14 cellular contexts compared by ENCODE assay signal in genomic region chr7:27107901-27108381, GRCh38. TPM values are rescaled to one million over a fixed set of nuclear protein-coding genes. Genes with fewer than 3 reads are reported as not detected.
DNase-seq lines count a peak whose midpoint lies in the region; ATAC-seq and TF ChIP-seq lines count a peak whose summit lies in the region.
"Had no signal": no experiment of that assay in that cellular context is flagged by ENCODE, and none has a peak within 500 bp of the region (broad histone marks: within the 10 kb centered on the region; RNA-seq: fewer than 3 reads in every experiment).

No MANE protein-coding gene starts in this region.

- peak overlapping the region; percentile 2 to 84 for H2BK12ac ChIP-seq in mesenchymal stem cell (ENCODE audit: low read length in 2 of 2)

- H4K91ac ChIP-seq in mesenchymal stem cell (ENCODE audit: low read length), result peak overlapping the region; percentile 85

- no peaks in the 10 kb centered on the region for H3K9me3 ChIP-seq in adipocyte (ENCODE audit: control insufficient read depth, low read length)
- H3K9me3 ChIP-seq in mesenchymal stem cell (ENCODE audit: control insufficient read depth, low read length), result no peaks in the 10 kb centered on the region
- no peaks in the 10 kb centered on the region for H3K9me3 ChIP-seq in subcutaneous abdominal adipose tissue (ENCODE audit: control insufficient read depth in 5 of 5, low read length in 5 of 5)

- peak overlapping the region; percentile 88 for H2AK5ac ChIP-seq in mesenchymal stem cell (ENCODE audit: low read length, severe bottlenecking)

- DNase-seq in adipocyte (ENCODE audit: low read depth), result no peak
- no peak for DNase-seq in epithelial cell of proximal tubule (ENCODE audit: low read depth)
- no peak for DNase-seq in mesenchymal stem cell
- DNase-seq in foreskin melanocyte, result no peak
- no peak for DNase-seq in NK-92 treated with Interleukin-12 subunit alpha and Interleukin-12 subunit beta, amount 100 ng/mL, for 24 hours (lab: John Stamatoyannopoulos, UW)
- DNase-seq: activated CD4-positive, alpha-beta T cell treated with anti-CD3 and anti-CD28 coated beads, Interleukin-2, amount 50 U/mL, for 1 hour; activated gamma-delta T cell; KG1; NCI-H2081 treated with DMSO at 0.1 percent for 48 hours; occipital lobe had no signal

- H3K36me3 ChIP-seq in adipocyte (ENCODE audit: control insufficient read depth, insufficient read depth, low read length, severe bottlenecking) (no peaks in the 10 kb centered on the region), mesenchymal stem cell (ENCODE audit: control insufficient read depth in 1 of 2, insufficient read depth in 2 of 2, low read depth in 1 of 2, low read length in 2 of 2) (peaks cover 6 to 26% of the 10 kb centered on the region in 2 experiments), subcutaneous abdominal adipose tissue (ENCODE audit: control insufficient read depth in 5 of 5, insufficient read depth in 5 of 5, low read length in 5 of 5) (peaks cover 0 to 6% (median 3%) of the 10 kb centered on the region in 5 donors)

- H4K8ac ChIP-seq in mesenchymal stem cell (ENCODE audit: low read length), result peak overlapping the region; percentile 93

- peak overlapping the region; percentile 6 to 15 for H3K18ac ChIP-seq in mesenchymal stem cell (ENCODE audit: low read depth in 1 of 2, low read length in 2 of 2)

- peak overlapping the region; percentile 80 for H3K9ac ChIP-seq in adipocyte (ENCODE audit: low read length)
- H3K9ac ChIP-seq in mesenchymal stem cell (ENCODE audit: low read length), result peak overlapping the region; percentile 96
- peak overlapping the region in 1 of 5 donors; percentile 59 for H3K9ac ChIP-seq in subcutaneous abdominal adipose tissue (ENCODE audit: low read length in 5 of 5)

- peak overlapping the region; percentile 85 for H2BK15ac ChIP-seq in mesenchymal stem cell (ENCODE audit: low read depth, poor library complexity, severe bottlenecking)

- peak overlapping the region in 1 of 2 experiments; percentile 81 for H3K23ac ChIP-seq in mesenchymal stem cell (ENCODE audit: low read length in 2 of 2)

- no peak overlapping the region for H2AFZ ChIP-seq in mesenchymal stem cell (ENCODE audit: low read depth, low read length)

- peak overlapping the region; percentile 96 for H2BK5ac ChIP-seq in mesenchymal stem cell (ENCODE audit: low read depth, low read length, poor library complexity, severe bottlenecking)

- H3K27ac ChIP-seq in mesenchymal stem cell (ENCODE audit: low read length, poor library complexity, severe bottlenecking) (peak overlapping the region; percentile 92), subcutaneous abdominal adipose tissue (ENCODE audit: low read depth, low read length) (peak overlapping the region; percentile 92)
- H3K27ac ChIP-seq: C4-2B had no signal

- no peak overlapping the region for H2BK120ac ChIP-seq in mesenchymal stem cell (ENCODE audit: low read depth, low read length)

- WGBS in mesenchymal stem cell, result 17% methylated on average over 30 of the region's 30 CpGs

- no peak overlapping the region for H3K14ac ChIP-seq in mesenchymal stem cell (ENCODE audit: low read length in 2 of 2)

- H3K4me3 ChIP-seq in adipocyte (ENCODE audit: low read length), result peak overlapping the region; percentile 37
- H3K4me3 ChIP-seq in epithelial cell of proximal tubule (ENCODE audit: low read depth, low read length), result peak overlapping the region; percentile 35
- H3K4me3 ChIP-seq in mesenchymal stem cell (ENCODE audit: insufficient read depth in 1 of 2, low read depth in 1 of 2, low read length in 2 of 2), result peak overlapping the region; percentile 26 to 43
- H3K4me3 ChIP-seq in subcutaneous abdominal adipose tissue (ENCODE audit: low read depth in 1 of 5, low read length in 5 of 5), result peak overlapping the region in 3 of 5 donors; percentile 47 to 55 (median 50)

- H3K4ac ChIP-seq in mesenchymal stem cell (ENCODE audit: low read depth in 1 of 2, low read length in 2 of 2), result peak overlapping the region; percentile 63 to 89

- no peak for TF ChIP-seq CTCF in epithelial cell of proximal tubule (conservative IDR thresholded peaks at IDR 0.05; ENCODE audit: low read depth, low read length)

- peak overlapping the region; percentile 82 for H3K4me2 ChIP-seq in mesenchymal stem cell (ENCODE audit: low read length, poor library complexity, severe bottlenecking)

- ATAC-seq in GM18502 (IDR thresholded peaks at IDR 0.05; ENCODE audit: poor library complexity, unreplicated experiment) (no peak), HG02759 (IDR thresholded peaks at IDR 0.05; ENCODE audit: unreplicated experiment) (no peak)

- H3K27me3 ChIP-seq in adipocyte (replicated peaks; ENCODE audit: control insufficient read depth, insufficient read depth, low read length) (no peaks in the 10 kb centered on the region), mesenchymal stem cell (ENCODE audit: control insufficient read depth in 1 of 2, insufficient read depth in 1 of 2, low read length in 2 of 2) (no peaks in the 10 kb centered on the region), subcutaneous abdominal adipose tissue (ENCODE audit: control insufficient read depth in 5 of 5, insufficient read depth in 4 of 5, low read length in 5 of 5) (no peaks in the 10 kb centered on the region)

- H3K4me1 ChIP-seq in adipocyte (ENCODE audit: control insufficient read depth, insufficient read depth, low read length) (peaks cover 65% of the 10 kb centered on the region), mesenchymal stem cell (ENCODE audit: control insufficient read depth, insufficient read depth, low read depth, low read length) (peaks cover 30% of the 10 kb centered on the region), subcutaneous abdominal adipose tissue (ENCODE audit: control insufficient read depth in 5 of 5, insufficient read depth in 5 of 5, low read length in 5 of 5) (peaks cover 12 to 89% (median 82%) of the 10 kb centered on the region in 5 donors)

- H3K79me1 ChIP-seq in mesenchymal stem cell (replicated peaks; ENCODE audit: low read length, poor library complexity, severe bottlenecking), result no peaks in the 10 kb centered on the region

RNA-seq across cellular contexts. Expression of gene HOXA2, which starts 5.5 kb away (rescaled TPM):
- total RNA-seq in epithelial cell of proximal tubule, result 0.69 and 2.0 TPM in 2 replicates
- polyA plus RNA-seq in mesenchymal stem cell (2013, experiment 1 of 2), result 0.51 TPM
- 0.58 TPM for polyA plus RNA-seq in mesenchymal stem cell (2013, experiment 2 of 2)
- total RNA-seq: occipital lobe had no signal

RNA-seq across cellular contexts. Expression of gene HOXA1, which starts 12.1 kb away (rescaled TPM):
- 5.7 and 7.1 TPM in 2 replicates for total RNA-seq in epithelial cell of proximal tubule
- polyA plus RNA-seq in mesenchymal stem cell (2013, experiment 1 of 2), result 1.6 TPM
- polyA plus RNA-seq in mesenchymal stem cell (2013, experiment 2 of 2), result 1.5 TPM
- total RNA-seq: occipital lobe had no signal

RNA-seq across cellular contexts. Expression of gene HOXA4, which starts 22.6 kb away (rescaled TPM):
- total RNA-seq in epithelial cell of proximal tubule, result 9.2 and 14.6 TPM in 2 replicates
- polyA plus RNA-seq in mesenchymal stem cell (2013, experiment 1 of 2), result 0.91 TPM
- 1.1 TPM for polyA plus RNA-seq in mesenchymal stem cell (2013, experiment 2 of 2)
- total RNA-seq: occipital lobe had no signal

RNA-seq across cellular contexts. Expression of gene HOXA5, which starts 35.5 kb away (rescaled TPM):
- 20.1 and 47.6 TPM in 2 replicates for total RNA-seq in epithelial cell of proximal tubule
- polyA plus RNA-seq in mesenchymal stem cell (2013, experiment 1 of 2), result 2.0 TPM
- 2.0 TPM for polyA plus RNA-seq in mesenchymal stem cell (2013, experiment 2 of 2)
- total RNA-seq: occipital lobe had no signal

RNA-seq across cellular contexts. Expression of gene HOXA6, which starts 39.6 kb away (rescaled TPM):
- 5.7 and 11.8 TPM in 2 replicates for total RNA-seq in epithelial cell of proximal tubule
- polyA plus RNA-seq in mesenchymal stem cell (2013, experiment 1 of 2), result 0.62 TPM
- 0.59 TPM for polyA plus RNA-seq in mesenchymal stem cell (2013, experiment 2 of 2)
- total RNA-seq: occipital lobe had no signal
